8 cellular contexts compared by ENCODE assay signal in the genomic region with DNA sequence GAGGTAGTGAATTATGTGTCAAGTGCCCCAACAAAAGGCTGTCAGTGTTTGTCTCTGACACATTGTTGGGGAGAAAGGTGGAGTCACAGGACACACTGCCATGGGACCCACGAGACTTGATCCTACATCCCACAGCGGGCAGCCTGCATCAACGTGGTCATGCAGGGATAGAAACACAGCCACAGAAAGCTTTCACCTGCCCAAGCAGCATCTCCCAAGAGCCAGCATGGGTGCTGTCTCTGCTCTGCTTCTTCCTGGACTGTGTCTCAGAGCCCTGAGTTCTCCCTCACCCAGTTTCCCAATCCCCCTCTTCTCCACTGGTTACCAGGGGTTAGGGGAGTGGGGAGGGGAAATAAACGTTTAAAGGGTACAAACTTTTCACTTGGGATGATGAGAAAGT.
"Had no signal": no experiment of that assay in that cellular context is flagged by ENCODE, and none has a peak within 500 bp of the region (broad histone marks: within the 10 kb centered on the region; RNA-seq: fewer than 3 reads in every experiment).

No MANE protein-coding gene starts in this region.

- FAIRE-seq: G401.6, GM12878, GM12891, GM12892, GM18507, GM19239 had no signal

- H3K4me3 ChIP-seq: GM12878 had no signal

- ATAC-seq: GM12878 had no signal

- DNase-seq: GDM1, GF-D8 had no signal
